Comparison of ENCODE assay signal across 8 cellular contexts in genomic region chr5:143824851-143825720, GRCh38. TPM values are rescaled to one million over a fixed set of nuclear protein-coding genes. Genes with fewer than 3 reads are reported as not detected.
DNase-seq lines count a peak whose midpoint lies in the region; ATAC-seq and TF ChIP-seq lines count a peak whose summit lies in the region.

No MANE protein-coding gene starts in this region.

- no peaks in the 10 kb centered on the region for H3K27me3 ChIP-seq in heart left ventricle

- CTCF ChIA-PET in HEK293 (lab: Yijun Ruan, JAX) = interaction anchor here (0.5 to 3.2 kb wide), 25 partner anchors 17 to 1880 kb away, joined by 3 to 24 read pairs (median 4); no protein-coding TSS in a partner anchor

- peaks cover 11% of the 10 kb centered on the region for H3K4me1 ChIP-seq in HEK293 (ENCODE audit: control insufficient read depth, insufficient read depth, low read length)
- peaks cover 0 to 12% (median 3%) of the 10 kb centered on the region in 12 donors for H3K4me1 ChIP-seq in heart left ventricle

- H3K27me3 Mint-ChIP-seq in activated naive CD8-positive, alpha-beta T cell treated with anti-CD3 and anti-CD28 coated beads, Interleukin-2, amount 10 ng/mL, durations not matched to agents 7 days and 5 days = no peaks in the 10 kb centered on the region

- no peak for TF ChIP-seq POLR2A in heart left ventricle (IDR thresholded peaks at IDR 0.05)

- TF ChIP-seq CTCF in GM12864 (IDR thresholded peaks at IDR 0.05; ENCODE audit: low read depth, low read length, missing control alignments) = peak; percentile 89
- TF ChIP-seq CTCF in HEK293 (tag by site-specific recombination; IDR thresholded peaks at IDR 0.05) = peak; percentile 83
- peak; percentile 91 to 99 (median 96) for TF ChIP-seq CTCF in heart left ventricle (IDR thresholded peaks at IDR 0.05)

- H3K9me3 ChIP-seq in HEK293 (ENCODE audit: control insufficient read depth, insufficient read depth, low read depth, low read length) (no peaks in the 10 kb centered on the region), heart left ventricle (no peaks in the 10 kb centered on the region)

- no peaks in the 10 kb centered on the region for H3K36me3 Mint-ChIP-seq in activated naive CD8-positive, alpha-beta T cell treated with anti-CD3 and anti-CD28 coated beads, Interleukin-2, amount 10 ng/mL, durations not matched to agents 7 days and 5 days

- H3K4me3 ChIP-seq in GM12864 (ENCODE audit: low read depth, low read length) (no peak overlapping the region), HEK293 (ENCODE audit: low read depth, low read length) (no peak overlapping the region), heart left ventricle (no peak overlapping the region)

- no peak overlapping the region for H3K4me3 Mint-ChIP-seq in activated naive CD8-positive, alpha-beta T cell treated with anti-CD3 and anti-CD28 coated beads, Interleukin-2, amount 10 ng/mL, durations not matched to agents 7 days and 5 days

- no peak overlapping the region for H3K27ac Mint-ChIP-seq in activated naive CD8-positive, alpha-beta T cell treated with anti-CD3 and anti-CD28 coated beads, Interleukin-2, amount 10 ng/mL, durations not matched to agents 7 days and 5 days

- peaks cover 15% of the 10 kb centered on the region for H3K4me1 Mint-ChIP-seq in activated naive CD8-positive, alpha-beta T cell treated with anti-CD3 and anti-CD28 coated beads, Interleukin-2, amount 10 ng/mL, durations not matched to agents 7 days and 5 days

- 29 to 36% (median 33%) methylated on average over 7 to 8 of the region's 8 CpGs for WGBS in heart left ventricle, 4 donors

- DNase-seq in GM12864 (ENCODE audit: low read depth) = no peak
- DNase-seq in MV-4-11 (lab: John Stamatoyannopoulos, UW) = peak; percentile 51
- peak; percentile 63 for DNase-seq in SKM-1 (lab: John Stamatoyannopoulos, UW; ENCODE audit: unreplicated experiment)
- DNase-seq in activated naive CD8-positive, alpha-beta T cell treated with anti-CD3 and anti-CD28 coated beads, Interleukin-2, amount 10 ng/mL, durations not matched to agents 7 days and 5 days = peak; percentile 78
- DNase-seq in heart left ventricle = peak; percentile 77 to 85 (median 84)
- peak; percentile 22 for DNase-seq in pulmonary artery endothelial cell (ENCODE audit: low read depth, low spot score)

- peak; percentile 90 for ATAC-seq in activated naive CD8-positive, alpha-beta T cell treated with anti-CD3 and anti-CD28 coated beads, Interleukin-2, amount 10 ng/mL, durations not matched to agents 7 days and 5 days (ENCODE audit: low read depth)
- ATAC-seq in heart left ventricle (peak; percentile 65 to 98 (median 96)), HG03442 (IDR thresholded peaks at IDR 0.05; ENCODE audit: unreplicated experiment) (no peak)

- H3K36me3 ChIP-seq in HEK293 (ENCODE audit: control insufficient read depth in 2 of 2, insufficient read depth in 1 of 2, low read length in 2 of 2) (no peaks in the 10 kb centered on the region), heart left ventricle (no peaks in the 10 kb centered on the region)

- H3K27ac ChIP-seq in HEK293 (ENCODE audit: extremely low read depth, low read depth, low read length) (no peak overlapping the region), heart left ventricle (no peak overlapping the region)

- POLR2A ChIA-PET in HEK293 (lab: Yijun Ruan, JAX) = interaction anchor here (2.6 kb wide), 1 partner anchor 421 kb away, joined by 15 read pairs; the partner anchor contains the start of gene NR3C1
- POLR2A ChIA-PET in activated naive CD8-positive, alpha-beta T cell treated with anti-CD3 and anti-CD28 coated beads, Interleukin-2, amount 10 ng/mL, durations not matched to agents 7 days and 5 days (lab: Charles Lee) = interaction anchor here (1.9 kb wide), 1 partner anchor 420 kb away, joined by 4 read pairs; no protein-coding TSS in a partner anchor

- H3K9me3 Mint-ChIP-seq in activated naive CD8-positive, alpha-beta T cell treated with anti-CD3 and anti-CD28 coated beads, Interleukin-2, amount 10 ng/mL, durations not matched to agents 7 days and 5 days = no peaks in the 10 kb centered on the region

- intact Hi-C loops in heart left ventricle (cut with DNase I) = loop anchor here (1.0 to 10.0 kb wide), 17 partner anchors 120 to 1110 kb away; partner anchors contain the start of gene NR3C1 (in 2 of the 10)

TF ChIP-seq in HEK293, 187 proteins besides CTCF, POLR2A, EP300 and RAD21 (continues in another document):
- TF ChIP-seq ZIC2 (tag by site-specific recombination; IDR thresholded peaks at IDR 0.05) = peak; percentile 65
- TF ChIP-seq ZNF138 (tag by site-specific recombination; IDR thresholded peaks at IDR 0.05; ENCODE audit: borderline replicate concordance) = no peak
- 0 out of 2 replicates have a peak, but pooled peaks have one; percentile 23 for TF ChIP-seq SP7 (tag by site-specific recombination; IDR thresholded peaks at IDR 0.05)
- TF ChIP-seq GLIS2 (tag by site-specific recombination; IDR thresholded peaks at IDR 0.05) = no peak
- TF ChIP-seq ZBTB10 (tag by site-specific recombination; IDR thresholded peaks at IDR 0.05) = no peak
- TF ChIP-seq ZXDB (tag by site-specific recombination; IDR thresholded peaks at IDR 0.05) = peak; percentile 97
- TF ChIP-seq ZSCAN30 (tag by site-specific recombination; IDR thresholded peaks at IDR 0.05) = 0 out of 2 replicates have a peak, but pooled peaks have one; percentile 55
- TF ChIP-seq PRDM4 (tag by site-specific recombination; IDR thresholded peaks at IDR 0.05) = 0 out of 2 replicates have a peak, but pooled peaks have one; percentile 18
- no peak for TF ChIP-seq ZNF488 (tag by site-specific recombination; IDR thresholded peaks at IDR 0.05)
- TF ChIP-seq OSR2 (tag by site-specific recombination; IDR thresholded peaks at IDR 0.05) = no peak
- no peak for TF ChIP-seq ZFP3 (tag by site-specific recombination; IDR thresholded peaks at IDR 0.05; ENCODE audit: low read depth)
- 0 out of 2 replicates have a peak, but pooled peaks have one; percentile 22 for TF ChIP-seq PATZ1 (tag by site-specific recombination; IDR thresholded peaks at IDR 0.05)

RNA-seq across cellular contexts. Expression of gene HMHB1, which starts 13.1 kb away (rescaled TPM):
- total RNA-seq in activated naive CD8-positive, alpha-beta T cell treated with anti-CD3 and anti-CD28 coated beads, Interleukin-2, amount 10 ng/mL, durations not matched to agents 7 days and 5 days = not detected
- total RNA-seq in heart left ventricle = not detected
- not detected for polyA plus RNA-seq in heart left ventricle
- total RNA-seq in pulmonary artery endothelial cell = not detected in 2 replicates
